Comparison of ENCODE assay signal across 9 cellular contexts in the genomic region with DNA sequence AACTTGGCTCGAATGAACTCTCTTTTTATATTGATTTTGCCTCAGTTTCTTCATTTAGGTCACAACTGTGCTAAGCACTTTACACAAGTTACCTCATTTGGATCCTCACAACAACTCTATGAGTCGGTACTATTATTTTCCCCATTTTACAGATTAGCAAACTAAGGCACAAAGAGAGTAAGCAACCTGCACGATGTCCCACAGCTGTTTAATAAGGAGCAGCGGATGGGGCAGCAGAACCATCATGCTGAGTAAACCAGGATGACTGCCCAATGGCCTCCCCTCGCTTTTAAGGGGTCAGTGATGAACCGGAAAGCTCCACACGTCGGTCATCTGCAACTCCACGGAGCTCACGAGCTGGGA. TPM values are rescaled to one million over a fixed set of nuclear protein-coding genes. Genes with fewer than 3 reads are reported as not detected.
DNase-seq lines count a peak whose midpoint lies in the region; ATAC-seq and TF ChIP-seq lines count a peak whose summit lies in the region.
"Had no signal": no experiment of that assay in that cellular context is flagged by ENCODE, and none has a peak within 500 bp of the region (broad histone marks: within the 10 kb centered on the region; RNA-seq: fewer than 3 reads in every experiment).

No MANE protein-coding gene starts in this region.

- ATAC-seq in natural killer cell (no peak), HG03521 (IDR thresholded peaks at IDR 0.05; ENCODE audit: unreplicated experiment) (no peak), left lobe of liver (no peak)

- H3K9me3 Mint-ChIP-seq in dendritic cell treated with granulocyte-macrophage colony-stimulating factor and Interleukin-4, amounts not matched to agents 40 ng/mL and 50 ng/mL, for 4 days = no peaks in the 10 kb centered on the region
- H3K9me3 Mint-ChIP-seq in natural killer cell = no peaks in the 10 kb centered on the region

- peak overlapping the region in 10 of 11 experiments; percentile 55 to 84 (median 77); a peak in 20 of 22 replicates for H3K27ac ChIP-seq in BLaER1 treated with 17β-estradiol and CSF1 and Interleukin-3, amounts not matched to agents 10 nM and 100 nM

- peak; percentile 21 for DNase-seq in HT-29 (ENCODE audit: low spot score)
- no peak for DNase-seq in natural killer cell
- DNase-seq in NOMO-1 (lab: John Stamatoyannopoulos, UW; ENCODE audit: unreplicated experiment in 2 of 2) = no peak
- DNase-seq in NCI-H1105 treated with DMSO at 0.1 percent for 48 hours (lab: John Stamatoyannopoulos, UW) = no peak
- no peak for DNase-seq in left lobe of liver (ENCODE audit: low spot score)

- H3K4me3 Mint-ChIP-seq in dendritic cell treated with granulocyte-macrophage colony-stimulating factor and Interleukin-4, amounts not matched to agents 40 ng/mL and 50 ng/mL, for 4 days = peak overlapping the region; percentile 74
- H3K4me3 Mint-ChIP-seq in natural killer cell = peak overlapping the region; percentile 67

- H3K27me3 Mint-ChIP-seq in dendritic cell treated with granulocyte-macrophage colony-stimulating factor and Interleukin-4, amounts not matched to agents 40 ng/mL and 50 ng/mL, for 4 days = no peaks in the 10 kb centered on the region
- H3K27me3 Mint-ChIP-seq in natural killer cell (ENCODE audit: low read depth in 2 of 2) = no peaks in the 10 kb centered on the region

- peak overlapping the region; percentile 75 to 94 (median 88) for H3K4me2 ChIP-seq in BLaER1 treated with 17β-estradiol and CSF1 and Interleukin-3, amounts not matched to agents 10 nM and 100 nM

- H3K27ac Mint-ChIP-seq in dendritic cell treated with granulocyte-macrophage colony-stimulating factor and Interleukin-4, amounts not matched to agents 40 ng/mL and 50 ng/mL, for 4 days = no peak overlapping the region
- no peak overlapping the region for H3K27ac Mint-ChIP-seq in natural killer cell

- peaks cover 0 to 6% (median 0%) of the 10 kb centered on the region in 11 experiments; a peak in 2 of 22 replicates for H4K20me1 ChIP-seq in BLaER1 treated with 17β-estradiol and CSF1 and Interleukin-3, amounts not matched to agents 10 nM and 100 nM

- intact Hi-C loops in dendritic cell treated with granulocyte-macrophage colony-stimulating factor and Interleukin-4, amounts not matched to agents 40 ng/mL and 50 ng/mL, for 4 days (cut with micrococcal nuclease) = no loop called here
- intact Hi-C loops in natural killer cell (cut with micrococcal nuclease) = no loop called here

- peaks cover 20 to 47% (median 39%) of the 10 kb centered on the region in 10 experiments for H3K4me1 ChIP-seq in BLaER1 treated with 17β-estradiol and CSF1 and Interleukin-3, amounts not matched to agents 10 nM and 100 nM

- peaks cover 14% of the 10 kb centered on the region for H3K4me1 Mint-ChIP-seq in dendritic cell treated with granulocyte-macrophage colony-stimulating factor and Interleukin-4, amounts not matched to agents 40 ng/mL and 50 ng/mL, for 4 days (ENCODE audit: low read depth)
- peaks cover 18 to 26% of the 10 kb centered on the region in 2 donors for H3K4me1 Mint-ChIP-seq in natural killer cell

- no peaks in the 10 kb centered on the region for H3K9me3 ChIP-seq in BLaER1 treated with 17β-estradiol and CSF1 and Interleukin-3, amounts not matched to agents 10 nM and 100 nM (replicated peaks in 1 of 11)

- peak overlapping the region; percentile 68 to 80 (median 74) for H3K4me3 ChIP-seq in BLaER1 treated with 17β-estradiol and CSF1 and Interleukin-3, amounts not matched to agents 10 nM and 100 nM

- peak overlapping the region; percentile 72 to 86 (median 80) for H3K9ac ChIP-seq in BLaER1 treated with 17β-estradiol and CSF1 and Interleukin-3, amounts not matched to agents 10 nM and 100 nM

- no peaks in the 10 kb centered on the region for H3K27me3 ChIP-seq in BLaER1 treated with 17β-estradiol and CSF1 and Interleukin-3, amounts not matched to agents 10 nM and 100 nM

- TF ChIP-seq CTCF in natural killer cell (IDR thresholded peaks at IDR 0.05) = no peak

- no peaks in the 10 kb centered on the region for H3K36me3 Mint-ChIP-seq in dendritic cell treated with granulocyte-macrophage colony-stimulating factor and Interleukin-4, amounts not matched to agents 40 ng/mL and 50 ng/mL, for 4 days (ENCODE audit: low read depth)
- no peaks in the 10 kb centered on the region for H3K36me3 Mint-ChIP-seq in natural killer cell

- H3K36me3 ChIP-seq in BLaER1 treated with 17β-estradiol and CSF1 and Interleukin-3, amounts not matched to agents 10 nM and 100 nM = no peaks in the 10 kb centered on the region

RNA-seq across cellular contexts. Expression of gene PRELID2, which starts 0.6 kb away (rescaled TPM):
- 49.7 and 55.9 TPM in 2 replicates for total RNA-seq in HT-29 (2014; rRNA removed; shearing (Covaris generic))
- total RNA-seq in natural killer cell (1 to 10 TPM; 1.5 to 3.1 (median 1.7) TPM), left lobe of liver (3.3 TPM)

RNA-seq across cellular contexts. Expression of gene GRXCR2, which starts 38.3 kb away (rescaled TPM):
- total RNA-seq in HT-29 (2014; rRNA removed; shearing (Covaris generic)) = not detected in 2 replicates
- not detected for total RNA-seq in natural killer cell
- not detected for total RNA-seq in left lobe of liver
- total RNA-seq: activated CD8-positive, alpha-beta memory T cell treated with anti-CD3 and anti-CD28 coated beads for 36 hours had no signal

Comparison
In these comparisons a context has a peak if more than half of its experiments do, and no peak if none do; other contexts are left out.
1. RNA of gene PRELID2, which starts 0.6 kb away (total RNA-seq): 49.7 to 55.9 TPM in HT-29; 3.3 TPM in left lobe of liver (single experiment) and 1.5 to 3.1 TPM in natural killer cell; every median in the first group is over 10 times any median in the second.